ENCODE assay signal across 22 cellular contexts in the genomic region with DNA sequence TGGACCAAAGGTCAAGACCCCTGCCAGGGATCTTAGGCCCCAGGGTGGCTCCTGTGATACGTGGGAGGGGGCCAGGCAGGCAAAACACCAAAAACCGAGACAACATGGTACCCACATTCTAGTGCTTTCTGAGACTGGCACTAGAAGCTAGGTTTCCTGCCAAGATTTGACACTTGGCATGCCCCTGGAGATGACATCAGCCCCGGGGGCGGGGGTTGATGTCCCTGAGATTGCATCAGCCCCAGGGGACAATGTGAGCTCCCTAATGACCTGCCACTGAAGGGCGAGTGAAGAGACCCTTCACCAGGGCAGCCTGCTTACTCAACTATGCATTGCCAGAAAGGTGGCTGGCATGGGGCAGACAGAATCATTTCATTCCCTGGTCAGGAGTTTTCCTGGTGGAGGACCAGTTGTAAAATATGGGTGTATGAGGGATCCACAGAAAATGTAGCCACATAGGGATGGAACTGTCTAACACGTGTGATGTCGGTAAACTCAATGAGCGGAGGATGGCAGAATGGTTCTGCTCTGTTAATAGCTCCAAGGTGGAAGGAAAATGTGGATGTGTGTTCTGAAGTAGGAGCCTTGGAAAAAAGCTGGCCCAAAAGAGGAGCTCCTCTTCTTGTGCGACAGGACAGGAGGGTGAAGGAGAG.
DNase-seq lines count a peak whose midpoint lies in the region; ATAC-seq and TF ChIP-seq lines count a peak whose summit lies in the region.
"Had no signal": no experiment of that assay in that cellular context is flagged by ENCODE, and none has a peak within 500 bp of the region (broad histone marks: within the 10 kb centered on the region; RNA-seq: fewer than 3 reads in every experiment).

No MANE protein-coding gene starts in this region.

- H3K79me2 ChIP-seq in GM23338 (replicated peaks; ENCODE audit: insufficient read depth): no peaks in the 10 kb centered on the region
- no peaks in the 10 kb centered on the region for H3K79me2 ChIP-seq in osteoblast (ENCODE audit: insufficient read depth, low read length)

- no peaks in the 10 kb centered on the region for H3K27me3 ChIP-seq in GM23338 (ENCODE audit: insufficient read depth)
- H3K27me3 ChIP-seq in osteoblast (ENCODE audit: insufficient read depth, low read length): no peaks in the 10 kb centered on the region
- H3K27me3 ChIP-seq: ovary, SJSA1 had no signal

- DNase-seq in activated CD4-positive, alpha-beta T cell treated with anti-CD3 and anti-CD28 coated beads for 36 hours: peak; percentile 49
- DNase-seq in activated CD4-positive, alpha-beta T cell treated with anti-CD3 and anti-CD28 coated beads, Interleukin-2, amount 50 U/mL, for 1 hour: no peak
- DNase-seq in GM23338 (ENCODE audit: low spot score): no peak
- no peak for DNase-seq in WTC11 (ENCODE audit: low spot score)
- DNase-seq in osteoblast (ENCODE audit: insufficient read length, low spot score, missing footprints): peak; percentile 84
- DNase-seq in NCI-H1417 (lab: John Stamatoyannopoulos, UW): no peak
- DNase-seq: activated CD8-positive, alpha-beta memory T cell treated with anti-CD3 and anti-CD28 coated beads for 24 hours; GDM1; KBM-7; naive thymus-derived CD4-positive, alpha-beta T cell; NCI-H1048; NCI-H774; ovary; T-helper 17 cell had no signal

- H3K36me3 Mint-ChIP-seq in activated CD4-positive, alpha-beta T cell treated with anti-CD3 and anti-CD28 coated beads for 36 hours (ENCODE audit: low read depth): no peaks in the 10 kb centered on the region
- no peaks in the 10 kb centered on the region for H3K36me3 Mint-ChIP-seq in GM23338 (ENCODE audit: low read depth)
- no peaks in the 10 kb centered on the region for H3K36me3 Mint-ChIP-seq in WTC11
- H3K36me3 Mint-ChIP-seq: naive thymus-derived CD4-positive, alpha-beta T cell had no signal

- no peaks in the 10 kb centered on the region for H3K4me1 Mint-ChIP-seq in activated CD4-positive, alpha-beta T cell treated with anti-CD3 and anti-CD28 coated beads for 36 hours
- H3K4me1 Mint-ChIP-seq in GM23338 (no peaks in the 10 kb centered on the region), WTC11 (no peaks in the 10 kb centered on the region)

- no peak overlapping the region for H3K4me3 ChIP-seq in GM23338
- H3K4me3 ChIP-seq in osteoblast (ENCODE audit: insufficient read depth, low read length): no peak overlapping the region
- H3K4me3 ChIP-seq: A549, adrenal gland, ovary, SJSA1 had no signal

- intact Hi-C loops in activated CD4-positive, alpha-beta T cell treated with anti-CD3 and anti-CD28 coated beads for 36 hours (cut with DNase I, micrococcal nuclease): no loop called here

- H3K4me1 ChIP-seq in GM23338 (ENCODE audit: insufficient read depth) (no peaks in the 10 kb centered on the region), osteoblast (ENCODE audit: insufficient read depth, low read length) (no peaks in the 10 kb centered on the region)
- H3K4me1 ChIP-seq: A549, adrenal gland, SJSA1 had no signal

- no peaks in the 10 kb centered on the region for H3K9me3 Mint-ChIP-seq in activated CD4-positive, alpha-beta T cell treated with anti-CD3 and anti-CD28 coated beads for 36 hours (ENCODE audit: low read depth)
- H3K9me3 Mint-ChIP-seq in GM23338 (no peaks in the 10 kb centered on the region), WTC11 (peaks cover 3% of the 10 kb centered on the region; the same call in 1 of the 2 replicates)
- H3K9me3 Mint-ChIP-seq: stimulated activated naive CD8-positive, alpha-beta T cell treated with anti-CD3 and anti-CD28 coated beads, Interleukin-15, Interleukin-2, amounts not matched to agents 100 ng/mL and 50 ng/mL, for 24 hours had no signal

- no peaks in the 10 kb centered on the region for H3K9me3 ChIP-seq in osteoblast (ENCODE audit: low read depth, low read length)
- H3K9me3 ChIP-seq: A549, adrenal gland, ovary, SJSA1 had no signal

- CTCF ChIA-PET in activated CD4-positive, alpha-beta T cell treated with anti-CD3 and anti-CD28 coated beads for 36 hours (lab: Charles Lee): no interaction called here
- CTCF ChIA-PET in WTC11 (lab: Charles Lee): no interaction called here

- no peaks in the 10 kb centered on the region for H3F3A ChIP-seq in GM23338 (replicated peaks; ENCODE audit: low read depth)

- ATAC-seq in activated CD4-positive, alpha-beta T cell treated with anti-CD3 and anti-CD28 coated beads for 36 hours: peak; percentile 51
- ATAC-seq in GM23338: no peak
- ATAC-seq in WTC11: no peak
- no peak for ATAC-seq in GM19023 (IDR thresholded peaks at IDR 0.05; ENCODE audit: unreplicated experiment)
- no peak for ATAC-seq in GM18858 (IDR thresholded peaks at IDR 0.05; ENCODE audit: unreplicated experiment)
- ATAC-seq: A549; naive thymus-derived CD4-positive, alpha-beta T cell; Panc1; T-helper 17 cell had no signal

- TF ChIP-seq CTCF in GM23338 (conservative IDR thresholded peaks at IDR 0.05; ENCODE audit: low read depth in 2 of 2) (no peak), WTC11 (IDR thresholded peaks at IDR 0.05) (no peak), osteoblast (IDR thresholded peaks at IDR 0.05; ENCODE audit: extremely low read depth, low read depth, low read length) (no peak)

- H3K27ac ChIP-seq in GM23338 (ENCODE audit: low read depth) (no peak overlapping the region), osteoblast (ENCODE audit: low read depth, low read length) (no peak overlapping the region)
- H3K27ac ChIP-seq: A549, adrenal gland, ovary, SJSA1, VCaP had no signal

- H4K20me1 ChIP-seq in GM23338 (replicated peaks; ENCODE audit: insufficient read depth) (no peaks in the 10 kb centered on the region), osteoblast (ENCODE audit: insufficient read depth, low read length) (no peaks in the 10 kb centered on the region)

- peak overlapping the region; percentile 74 for H3K27ac Mint-ChIP-seq in activated CD4-positive, alpha-beta T cell treated with anti-CD3 and anti-CD28 coated beads for 36 hours
- H3K27ac Mint-ChIP-seq in GM23338: no peak overlapping the region
- no peak overlapping the region for H3K27ac Mint-ChIP-seq in WTC11
- H3K27ac Mint-ChIP-seq: naive thymus-derived CD4-positive, alpha-beta T cell; stimulated activated naive CD8-positive, alpha-beta T cell treated with anti-CD3 and anti-CD28 coated beads, Interleukin-15, Interleukin-2, amounts not matched to agents 100 ng/mL and 50 ng/mL, for 24 hours; T-helper 17 cell had no signal

- peak overlapping the region; percentile 32 for H2AFZ ChIP-seq in GM23338
- H2AFZ ChIP-seq in osteoblast (ENCODE audit: low read length): no peak overlapping the region

- H3K27me3 Mint-ChIP-seq in activated CD4-positive, alpha-beta T cell treated with anti-CD3 and anti-CD28 coated beads for 36 hours: peaks cover 4% of the 10 kb centered on the region
- H3K27me3 Mint-ChIP-seq in GM23338 (ENCODE audit: insufficient read depth, low read depth, poor library complexity) (no peaks in the 10 kb centered on the region), WTC11 (ENCODE audit: low read depth) (no peaks in the 10 kb centered on the region; the same call in 1 of the 2 replicates)

- H3K4me3 Mint-ChIP-seq in activated CD4-positive, alpha-beta T cell treated with anti-CD3 and anti-CD28 coated beads for 36 hours: no peak overlapping the region
- H3K4me3 Mint-ChIP-seq in GM23338 (no peak overlapping the region), WTC11 (no peak overlapping the region)
- H3K4me3 Mint-ChIP-seq: naive thymus-derived CD4-positive, alpha-beta T cell; stimulated activated naive CD8-positive, alpha-beta T cell treated with anti-CD3 and anti-CD28 coated beads, Interleukin-15, Interleukin-2, amounts not matched to agents 100 ng/mL and 50 ng/mL, for 24 hours; T-helper 17 cell had no signal

- H3K36me3 ChIP-seq in GM23338 (ENCODE audit: insufficient read depth): no peaks in the 10 kb centered on the region
- H3K36me3 ChIP-seq in osteoblast (ENCODE audit: insufficient read depth, low read length): no peaks in the 10 kb centered on the region
- H3K36me3 ChIP-seq: adrenal gland, ovary, SJSA1 had no signal

- no peaks in the 10 kb centered on the region for H3K9me2 ChIP-seq in GM23338 (ENCODE audit: insufficient read depth)

- POLR2A ChIA-PET in activated CD4-positive, alpha-beta T cell treated with anti-CD3 and anti-CD28 coated beads for 36 hours (lab: Charles Lee): no interaction called here
- POLR2A ChIA-PET in WTC11 (lab: Charles Lee): no interaction called here

- H3K4me2 ChIP-seq in GM23338: no peak overlapping the region
- no peak overlapping the region for H3K4me2 ChIP-seq in osteoblast (ENCODE audit: insufficient read depth, low read length)
- H3K4me2 ChIP-seq: A549 had no signal

TF ChIP-seq in WTC11, 78 proteins besides CTCF, POLR2A, EP300 and RAD21:
- TF ChIP-seq PRRX2 (CRISPR knock-in tag; IDR thresholded peaks at IDR 0.05) (no peak), GABPB1 (CRISPR knock-in tag; IDR thresholded peaks at IDR 0.05) (0 out of 2 replicates have a peak, but pooled peaks have one; percentile 18), CBFB (CRISPR knock-in tag; IDR thresholded peaks at IDR 0.05; ENCODE audit: low read depth) (no peak), SOX15 (CRISPR knock-in tag; IDR thresholded peaks at IDR 0.05) (no peak), ZBTB21 (CRISPR knock-in tag; IDR thresholded peaks at IDR 0.05; ENCODE audit: borderline replicate concordance) (no peak)
- TF ChIP-seq, protein P1, sequence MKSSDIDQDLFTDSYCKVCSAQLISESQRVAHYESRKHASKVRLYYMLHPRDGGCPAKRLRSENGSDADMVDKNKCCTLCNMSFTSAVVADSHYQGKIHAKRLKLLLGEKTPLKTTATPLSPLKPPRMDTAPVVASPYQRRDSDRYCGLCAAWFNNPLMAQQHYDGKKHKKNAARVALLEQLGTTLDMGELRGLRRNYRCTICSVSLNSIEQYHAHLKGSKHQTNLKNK (CRISPR knock-in tag; IDR thresholded peaks at IDR 0.05): no peak
TF ChIP-seq in WTC11: peak in this region for 1.

Comparison
In these comparisons a context has a peak if more than half of its experiments do, and no peak if none do; other contexts are left out.
1. DNase-seq: peak in activated CD4-positive, alpha-beta T cell treated with anti-CD3 and anti-CD28 coated beads for 36 hours (single experiment) and osteoblast (single experiment); none in activated CD4-positive, alpha-beta T cell treated with anti-CD3 and anti-CD28 coated beads, Interleukin-2, amount 50 U/mL, for 1 hour (single experiment), GM23338 (single experiment), WTC11 (single experiment) and NCI-H1417 (0 of 3).